In genomic region chr6:158564243-158565121, GRCh38 we compare ENCODE assay signal across 15 cellular contexts. TPM values are rescaled to one million over a fixed set of nuclear protein-coding genes. Genes with fewer than 3 reads are reported as not detected.
DNase-seq lines count a peak whose midpoint lies in the region; ATAC-seq, FAIRE-seq and TF ChIP-seq lines count a peak whose summit lies in the region.
"Had no signal": no experiment of that assay in that cellular context is flagged by ENCODE, and none has a peak within 500 bp of the region (broad histone marks: within the 10 kb centered on the region; RNA-seq: fewer than 3 reads in every experiment).

No MANE protein-coding gene starts in this region.

- CTCF ChIA-PET in activated CD8-positive, alpha-beta T cell treated with anti-CD3 and anti-CD28 coated beads, Interleukin-2, amount 10 ng/mL, durations not matched to agents 7 days and 5 days (lab: Charles Lee): interaction anchor here (1.0 to 1.7 kb wide), 5 partner anchors 41 to 350 kb away, joined by 3 to 5 read pairs (median 4); no protein-coding TSS in a partner anchor

- H3K9me3 ChIP-seq in kidney (ENCODE audit: control insufficient read depth in 1 of 2, low read length in 2 of 2) (no peaks in the 10 kb centered on the region), hepatocyte (ENCODE audit: low read depth) (no peaks in the 10 kb centered on the region)

- no peaks in the 10 kb centered on the region for H3K27me3 Mint-ChIP-seq in activated CD8-positive, alpha-beta T cell treated with anti-CD3 and anti-CD28 coated beads, Interleukin-2, amount 10 ng/mL, durations not matched to agents 7 days and 5 days (ENCODE audit: low read depth)
- no peaks in the 10 kb centered on the region for H3K27me3 Mint-ChIP-seq in stimulated activated naive CD8-positive, alpha-beta T cell treated with anti-CD3 and anti-CD28 coated beads, Interleukin-15, Interleukin-2, amounts not matched to agents 100 ng/mL and 50 ng/mL, for 24 hours

- POLR2A ChIA-PET in activated CD8-positive, alpha-beta T cell treated with anti-CD3 and anti-CD28 coated beads, Interleukin-2, amount 10 ng/mL, durations not matched to agents 7 days and 5 days (lab: Charles Lee): no interaction called here

- intact Hi-C loops in kidney (cut with DNase I): no loop called here

- peaks cover 79% of the 10 kb centered on the region for H3K4me1 Mint-ChIP-seq in activated CD8-positive, alpha-beta T cell treated with anti-CD3 and anti-CD28 coated beads, Interleukin-2, amount 10 ng/mL, durations not matched to agents 7 days and 5 days (ENCODE audit: low read depth)
- peaks cover 83% of the 10 kb centered on the region for H3K4me1 Mint-ChIP-seq in stimulated activated naive CD8-positive, alpha-beta T cell treated with anti-CD3 and anti-CD28 coated beads, Interleukin-15, Interleukin-2, amounts not matched to agents 100 ng/mL and 50 ng/mL, for 24 hours (ENCODE audit: low read depth)

- FAIRE-seq in kidney (lab: Jason Lieb, UNC): no peak
- FAIRE-seq: H54, K562 had no signal

- H3K9ac ChIP-seq in kidney (ENCODE audit: low read length in 2 of 2): no peak overlapping the region

- H3K9me3 Mint-ChIP-seq in activated CD8-positive, alpha-beta T cell treated with anti-CD3 and anti-CD28 coated beads, Interleukin-2, amount 10 ng/mL, durations not matched to agents 7 days and 5 days (ENCODE audit: insufficient read depth): no peaks in the 10 kb centered on the region
- H3K9me3 Mint-ChIP-seq in stimulated activated naive CD8-positive, alpha-beta T cell treated with anti-CD3 and anti-CD28 coated beads, Interleukin-15, Interleukin-2, amounts not matched to agents 100 ng/mL and 50 ng/mL, for 24 hours: no peaks in the 10 kb centered on the region

- peaks cover 2 to 10% of the 10 kb centered on the region in 2 donors for H3K4me1 ChIP-seq in kidney (ENCODE audit: control insufficient read depth in 1 of 2, insufficient read depth in 1 of 2, low read depth in 1 of 2, low read length in 2 of 2)
- peaks cover 21% of the 10 kb centered on the region for H3K4me1 ChIP-seq in hepatocyte (ENCODE audit: insufficient read depth)

- H3K9me2 ChIP-seq in hepatocyte (replicated peaks; ENCODE audit: insufficient read depth): no peaks in the 10 kb centered on the region

- H3K36me3 Mint-ChIP-seq in activated CD8-positive, alpha-beta T cell treated with anti-CD3 and anti-CD28 coated beads, Interleukin-2, amount 10 ng/mL, durations not matched to agents 7 days and 5 days (ENCODE audit: low read depth): peaks cover 35% of the 10 kb centered on the region
- H3K36me3 Mint-ChIP-seq in stimulated activated naive CD8-positive, alpha-beta T cell treated with anti-CD3 and anti-CD28 coated beads, Interleukin-15, Interleukin-2, amounts not matched to agents 100 ng/mL and 50 ng/mL, for 24 hours (ENCODE audit: low read depth): peaks cover 26% of the 10 kb centered on the region

- H3K4me2 ChIP-seq in hepatocyte: no peak overlapping the region

- peak; percentile 29 for DNase-seq in activated gamma-delta T cell treated with Interleukin-2 at 50 U/mL for 16 hours
- DNase-seq in activated gamma-delta T cell (lab: John Stamatoyannopoulos, UW): no peak
- peak; percentile 43 for DNase-seq in activated CD8-positive, alpha-beta T cell treated with anti-CD3 and anti-CD28 coated beads, Interleukin-2, amount 10 ng/mL, durations not matched to agents 7 days and 5 days
- peak; percentile 60 for DNase-seq in kidney
- no peak for DNase-seq in NOMO-1 treated with DMSO at 0.1 percent for 48 hours (lab: John Stamatoyannopoulos, UW; ENCODE audit: unreplicated experiment)
- no peak for DNase-seq in hepatocyte (ENCODE audit: low spot score)
- DNase-seq: Calu3, NCI-H1105 treated with DMSO at 0.1 percent for 48 hours, SIG-M5 had no signal

- H3K36me3 ChIP-seq in kidney (ENCODE audit: control insufficient read depth in 1 of 2, insufficient read depth in 2 of 2, low read length in 2 of 2): no peaks in the 10 kb centered on the region
- no peaks in the 10 kb centered on the region for H3K36me3 ChIP-seq in hepatocyte (replicated peaks; ENCODE audit: insufficient read depth, low read depth)
- H3K36me3 ChIP-seq: brain microvascular endothelial cell had no signal

- H3K79me2 ChIP-seq in hepatocyte: peaks cover 93% of the 10 kb centered on the region

- H3K4me3 Mint-ChIP-seq in activated CD8-positive, alpha-beta T cell treated with anti-CD3 and anti-CD28 coated beads, Interleukin-2, amount 10 ng/mL, durations not matched to agents 7 days and 5 days: peak overlapping the region; percentile 43
- H3K4me3 Mint-ChIP-seq in stimulated activated naive CD8-positive, alpha-beta T cell treated with anti-CD3 and anti-CD28 coated beads, Interleukin-15, Interleukin-2, amounts not matched to agents 100 ng/mL and 50 ng/mL, for 24 hours: peak overlapping the region; percentile 24

- H3K27ac ChIP-seq in kidney (ENCODE audit: low read depth in 2 of 2, low read length in 2 of 2) (no peak overlapping the region), hepatocyte (no peak overlapping the region)
- H3K27ac ChIP-seq: brain microvascular endothelial cell had no signal

- H3K4me3 ChIP-seq in kidney (ENCODE audit: low read length in 2 of 2): no peak overlapping the region
- no peak overlapping the region for H3K4me3 ChIP-seq in hepatocyte
- H3K4me3 ChIP-seq: K562 had no signal

- no peak overlapping the region for H2AFZ ChIP-seq in hepatocyte

- peaks cover 55% of the 10 kb centered on the region for H4K20me1 ChIP-seq in hepatocyte (ENCODE audit: insufficient read depth, poor library complexity, severe bottlenecking)

- no peaks in the 10 kb centered on the region for H3K27me3 ChIP-seq in hepatocyte
- H3K27me3 ChIP-seq: brain microvascular endothelial cell had no signal

- ATAC-seq in activated CD8-positive, alpha-beta T cell treated with anti-CD3 and anti-CD28 coated beads, Interleukin-2, amount 10 ng/mL, durations not matched to agents 7 days and 5 days: no peak
- ATAC-seq in HG03280 (IDR thresholded peaks at IDR 0.05; ENCODE audit: unreplicated experiment): no peak
- ATAC-seq: K562, left lobe of liver had no signal

- H3K27ac Mint-ChIP-seq in activated CD8-positive, alpha-beta T cell treated with anti-CD3 and anti-CD28 coated beads, Interleukin-2, amount 10 ng/mL, durations not matched to agents 7 days and 5 days: peak overlapping the region; percentile 69
- peak overlapping the region; percentile 14 for H3K27ac Mint-ChIP-seq in stimulated activated naive CD8-positive, alpha-beta T cell treated with anti-CD3 and anti-CD28 coated beads, Interleukin-15, Interleukin-2, amounts not matched to agents 100 ng/mL and 50 ng/mL, for 24 hours

- TF ChIP-seq CTCF in kidney (IDR thresholded peaks at IDR 0.05; ENCODE audit: borderline replicate concordance, extremely low read depth, insufficient read depth): no peak
- TF ChIP-seq CTCF in hepatocyte (IDR thresholded peaks at IDR 0.05; ENCODE audit: poor library complexity): no peak

- 94% methylated on average over 16 of the region's 16 CpGs for WGBS in hepatocyte (ENCODE audit: low lambda C conversion rate, missing lambda C conversion rate)

RNA-seq across cellular contexts. Expression of gene TMEM181, which starts 4.6 kb away (rescaled TPM):
- 10 to 100 TPM; 15.0 to 15.2 TPM for total RNA-seq in activated CD8-positive, alpha-beta T cell treated with anti-CD3 and anti-CD28 coated beads, Interleukin-2, amount 10 ng/mL, durations not matched to agents 7 days and 5 days
- total RNA-seq in kidney: 19.9 TPM
- 6.9 TPM for polyA plus RNA-seq in kidney (ENCODE audit: insufficient read depth, low read depth, low replicate concordance)
- 42.0 and 46.9 TPM in 2 replicates for total RNA-seq in hepatocyte
- polyA plus RNA-seq in hepatocyte: 17.9 and 20.0 TPM in 2 replicates

Comparison
In these comparisons a context has a peak if more than half of its experiments do, and no peak if none do; other contexts are left out.
1. DNase-seq: peak in activated gamma-delta T cell treated with Interleukin-2 at 50 U/mL for 16 hours (single experiment), activated CD8-positive, alpha-beta T cell treated with anti-CD3 and anti-CD28 coated beads, Interleukin-2, amount 10 ng/mL, durations not matched to agents 7 days and 5 days (single experiment) and kidney (single experiment); none in activated gamma-delta T cell (single experiment), NOMO-1 treated with DMSO at 0.1 percent for 48 hours (single experiment) and hepatocyte (single experiment).